In the genomic region with DNA sequence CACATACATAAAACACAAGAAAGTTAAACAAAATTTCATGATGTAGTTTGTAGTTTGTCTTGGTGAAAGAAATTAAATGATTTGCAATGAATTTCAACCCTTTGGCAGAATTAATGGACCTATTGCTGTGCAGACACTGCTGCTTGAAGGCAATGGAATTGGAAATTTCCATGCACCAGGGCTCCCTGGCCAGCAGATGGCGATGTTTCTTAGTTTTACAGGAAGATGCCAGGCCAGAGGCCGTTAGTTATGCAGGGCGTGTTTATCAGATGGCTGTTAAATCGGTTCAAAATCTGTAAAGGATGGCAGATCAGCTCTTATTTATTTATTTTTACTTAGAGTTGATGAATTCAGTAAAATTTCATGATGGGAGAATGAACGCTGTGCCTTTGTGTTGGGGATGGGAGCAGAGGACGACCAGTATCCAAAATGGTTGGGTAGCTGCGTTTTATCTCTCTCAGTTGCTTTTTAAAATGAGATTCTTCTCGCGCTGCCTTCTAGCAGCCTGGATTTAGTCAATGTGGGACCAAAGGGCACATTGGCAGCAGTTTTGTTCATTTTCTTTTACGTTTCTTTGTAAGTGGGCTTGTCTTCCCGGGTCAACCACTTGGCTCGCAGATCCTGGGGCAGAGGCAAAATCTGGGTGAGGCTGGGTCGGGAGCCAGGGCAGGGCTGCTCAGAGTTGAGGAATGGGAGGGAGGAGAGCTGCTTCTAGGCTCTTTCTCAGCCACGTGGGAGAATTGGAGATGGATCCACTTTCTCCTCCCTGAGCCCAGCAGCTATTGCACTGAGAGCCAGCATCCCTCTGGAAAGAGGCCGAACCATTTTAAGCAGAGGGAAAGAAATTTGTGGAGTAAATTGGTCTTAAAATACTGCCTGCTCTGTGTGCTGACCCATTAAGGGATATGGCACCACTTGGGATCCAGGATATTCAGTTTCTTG, we compare ENCODE assay signal across 8 cellular contexts.
DNase-seq lines count a peak whose midpoint lies in the region; ATAC-seq and TF ChIP-seq lines count a peak whose summit lies in the region.

No MANE protein-coding gene starts in this region.

- H3K4me2 ChIP-seq in OCI-LY7 (ENCODE audit: low read length) (no peak overlapping the region), neuronal stem cell (ENCODE audit: insufficient read depth, low read length, poor library complexity, severe bottlenecking) (no peak overlapping the region)

- peak; percentile 79 for TF ChIP-seq CTCF in OCI-LY7 (conservative IDR thresholded peaks at IDR 0.05; ENCODE audit: low read length)
- TF ChIP-seq CTCF in fibroblast of pulmonary artery (IDR thresholded peaks at IDR 0.05; ENCODE audit: low read length, missing control alignments), result peak; percentile 96
- peak; percentile 75 to 92 (median 80) for TF ChIP-seq CTCF in testis (IDR thresholded peaks at IDR 0.05)

- H3K79me2 ChIP-seq in OCI-LY7 (ENCODE audit: insufficient read depth, low read depth, low read length), result no peaks in the 10 kb centered on the region

- H3K4me3 Mint-ChIP-seq in activated T-cell treated with anti-CD3 and anti-CD28 coated beads, Interleukin-2, amount 50 U/mL, for 72 hours, result no peak overlapping the region

- H3K79me1 ChIP-seq in neuronal stem cell (ENCODE audit: low read depth, low read length), result no peaks in the 10 kb centered on the region

- H2AK5ac ChIP-seq in neuronal stem cell (ENCODE audit: low read depth, low read length), result no peak overlapping the region

- H4K91ac ChIP-seq in neuronal stem cell (ENCODE audit: low read depth, low read length, poor library complexity), result no peak overlapping the region

- no peak for TF ChIP-seq EP300 in Ishikawa (IDR thresholded peaks at IDR 0.05; ENCODE audit: borderline replicate concordance)

- H2BK5ac ChIP-seq in neuronal stem cell (ENCODE audit: low read length), result no peak overlapping the region

- H3K4ac ChIP-seq in neuronal stem cell (ENCODE audit: low read length), result no peak overlapping the region

- DNase-seq in Daoy (ENCODE audit: low read depth), result peak; percentile 3
- DNase-seq in OCI-LY7 (ENCODE audit: low spot score), result peak; percentile 37
- peak; percentile 53 to 68 for DNase-seq in activated T-cell treated with anti-CD3 and anti-CD28 coated beads, Interleukin-2, amount 50 U/mL, for 72 hours
- DNase-seq in fibroblast of pulmonary artery (ENCODE audit: low read depth), result peak; percentile 81
- DNase-seq in neuronal stem cell (ENCODE audit: low spot score), result peak; percentile 68
- DNase-seq in testis, result peak; percentile 91

- no peaks in the 10 kb centered on the region for H3K27me3 Mint-ChIP-seq in activated T-cell treated with anti-CD3 and anti-CD28 coated beads, Interleukin-2, amount 50 U/mL, for 72 hours (ENCODE audit: low read depth)

- no peak overlapping the region for H3K27ac ChIP-seq in OCI-LY7 (ENCODE audit: low read depth, low read length, poor library complexity, severe bottlenecking)
- no peak overlapping the region for H3K27ac ChIP-seq in neuronal stem cell (replicated peaks; ENCODE audit: low read length)
- peak overlapping the region in 1 of 2 donors; percentile 28 for H3K27ac ChIP-seq in testis

- no peaks in the 10 kb centered on the region for H3K36me3 ChIP-seq in OCI-LY7 (ENCODE audit: insufficient read depth, low read length)
- no peaks in the 10 kb centered on the region for H3K36me3 ChIP-seq in neuronal stem cell (replicated peaks in 1 of 2; ENCODE audit: control insufficient read depth in 2 of 2, insufficient read depth in 2 of 2, low read length in 2 of 2)
- no peaks in the 10 kb centered on the region for H3K36me3 ChIP-seq in testis (ENCODE audit: low read depth, missing control alignments)

- no TSS peak for BruUV-seq in OCI-LY7 (replicated peaks; lab: Mats Ljungman, UMichigan)

- H3K14ac ChIP-seq in neuronal stem cell (ENCODE audit: low read length), result no peak overlapping the region

- H3K9me2 ChIP-seq in OCI-LY7 (ENCODE audit: insufficient read depth, low read length), result no peaks in the 10 kb centered on the region

- H2BK120ac ChIP-seq in neuronal stem cell (ENCODE audit: low read depth, low read length), result no peak overlapping the region

- H3K27ac Mint-ChIP-seq in activated T-cell treated with anti-CD3 and anti-CD28 coated beads, Interleukin-2, amount 50 U/mL, for 72 hours, result no peak overlapping the region

- no peaks in the 10 kb centered on the region for H3K9me3 Mint-ChIP-seq in activated T-cell treated with anti-CD3 and anti-CD28 coated beads, Interleukin-2, amount 50 U/mL, for 72 hours

- H3K4me1 Mint-ChIP-seq in activated T-cell treated with anti-CD3 and anti-CD28 coated beads, Interleukin-2, amount 50 U/mL, for 72 hours (ENCODE audit: low read depth), result no peaks in the 10 kb centered on the region

- H3K36me3 Mint-ChIP-seq in activated T-cell treated with anti-CD3 and anti-CD28 coated beads, Interleukin-2, amount 50 U/mL, for 72 hours (ENCODE audit: insufficient read depth in 2 of 2), result no peaks in the 10 kb centered on the region

- WGBS in neuronal stem cell (ENCODE audit: extremely low coverage in 2 of 2, insufficient read length in 2 of 2, insufficient replicate concordance in 1 of 2), 2 donors, result no CpG with 5 or more reads among the region's 15 CpGs
- 16 to 23% methylated on average over 15 of the region's 15 CpGs for WGBS in testis, 2 donors

- H3K23ac ChIP-seq in neuronal stem cell (ENCODE audit: low read depth, low read length, poor library complexity), result no peak overlapping the region

- H3K9me3 ChIP-seq in OCI-LY7 (ENCODE audit: low read length), result no peaks in the 10 kb centered on the region
- no peaks in the 10 kb centered on the region for H3K9me3 ChIP-seq in neuronal stem cell (replicated peaks in 1 of 2; ENCODE audit: control insufficient read depth in 2 of 2, insufficient read depth in 1 of 2, low read depth in 1 of 2, low read length in 2 of 2)
- no peaks in the 10 kb centered on the region for H3K9me3 ChIP-seq in testis

- H3K4me1 ChIP-seq in OCI-LY7 (ENCODE audit: insufficient read depth, low read length, poor library complexity, severe bottlenecking), result no peaks in the 10 kb centered on the region
- H3K4me1 ChIP-seq in neuronal stem cell (ENCODE audit: control insufficient read depth in 2 of 2, insufficient read depth in 1 of 2, low read depth in 1 of 2, low read length in 2 of 2), result no peaks in the 10 kb centered on the region
- no peaks in the 10 kb centered on the region for H3K4me1 ChIP-seq in testis

- TF ChIP-seq RAD21 in Ishikawa (IDR thresholded peaks at IDR 0.05; ENCODE audit: low read depth), result peak; percentile 84

- H3K4me3 ChIP-seq in OCI-LY7 (ENCODE audit: low read depth, low read length, poor library complexity, severe bottlenecking) (no peak overlapping the region), fibroblast of pulmonary artery (replicated peaks; ENCODE audit: low read depth, low read length) (peak overlapping the region; percentile 13), neuronal stem cell (ENCODE audit: low read length in 2 of 2) (no peak overlapping the region), testis (peak overlapping the region in 1 of 2 donors; percentile 45)

- no peak overlapping the region for H3K18ac ChIP-seq in neuronal stem cell (ENCODE audit: low read length)

- POLR2A ChIA-PET in OCI-LY7 (lab: Charles Lee), result no interaction called here

- no peak overlapping the region for H4K8ac ChIP-seq in neuronal stem cell (ENCODE audit: low read depth, low read length)

- no peaks in the 10 kb centered on the region for H3K27me3 ChIP-seq in neuronal stem cell (ENCODE audit: control insufficient read depth in 3 of 3, insufficient read depth in 3 of 3, low read depth in 1 of 3, low read length in 3 of 3)
- H3K27me3 ChIP-seq in testis, result no peaks in the 10 kb centered on the region

- CTCF ChIA-PET in OCI-LY7 (lab: Charles Lee; ENCODE audit: unreplicated experiment), result interaction anchor here (0.6 kb wide), 1 partner anchor 1518 kb away, joined by 3 read pairs; no protein-coding TSS in a partner anchor

- no peak for TF ChIP-seq POLR2A in testis (IDR thresholded peaks at IDR 0.05)

- H4K20me1 ChIP-seq in OCI-LY7 (ENCODE audit: insufficient read depth, low read length), result no peaks in the 10 kb centered on the region

- no peak overlapping the region for H2BK12ac ChIP-seq in neuronal stem cell (ENCODE audit: low read length)

- no peak overlapping the region for H2BK15ac ChIP-seq in neuronal stem cell (ENCODE audit: low read length)

- H2AFZ ChIP-seq in OCI-LY7 (ENCODE audit: low read length) (no peak overlapping the region), neuronal stem cell (ENCODE audit: low read length) (peak overlapping the region; percentile 65)

- intact Hi-C loops in OCI-LY7 (cut with micrococcal nuclease; ENCODE audit: unreplicated experiment), result loop anchor here (5.0 to 10.0 kb wide), 2 partner anchors 184 to 973 kb away; no protein-coding TSS in a partner anchor
- intact Hi-C loops in testis (cut with DNase I; ENCODE audit: low total_unique reads), result no loop called here

- peak; percentile 85 for ATAC-seq in GM21619 (IDR thresholded peaks at IDR 0.05; ENCODE audit: unreplicated experiment)
- ATAC-seq in activated T-cell treated with anti-CD3 and anti-CD28 coated beads, Interleukin-2, amount 50 U/mL, for 72 hours (replicated peaks in 1 of 2), result peak in 1 of 2 donors; percentile 51

- no peak overlapping the region for H3K9ac ChIP-seq in neuronal stem cell (ENCODE audit: low read depth, low read length, poor library complexity)

TF ChIP-seq in Ishikawa, 13 proteins besides CTCF, POLR2A, EP300 and RAD21 (continues in another document):
- no peak for TF ChIP-seq EGR1 (IDR thresholded peaks at IDR 0.05)
- TF ChIP-seq CREB1 (IDR thresholded peaks at IDR 0.05; ENCODE audit: low read depth), result no peak
- TF ChIP-seq YY1 (IDR thresholded peaks at IDR 0.05; ENCODE audit: low read depth), result no peak
- no peak for TF ChIP-seq TAF1 (IDR thresholded peaks at IDR 0.05; ENCODE audit: low read depth)
- no peak for TF ChIP-seq FOXM1 (IDR thresholded peaks at IDR 0.05; ENCODE audit: borderline replicate concordance, low read depth)
- no peak for TF ChIP-seq TCF12 (IDR thresholded peaks at IDR 0.05; ENCODE audit: low read depth)
- no peak for TF ChIP-seq MAX (IDR thresholded peaks at IDR 0.05)

Comparison
In these comparisons a context has a peak if more than half of its experiments do, and no peak if none do; other contexts are left out.
1. DNase-seq: peak in every context shown above with its lines; median percentile 91 in testis; 81 in fibroblast of pulmonary artery; 68 in neuronal stem cell; 60 in activated T-cell treated with anti-CD3 and anti-CD28 coated beads, Interleukin-2, amount 50 U/mL, for 72 hours; 37 in OCI-LY7; 3 in Daoy.